30 cellular contexts compared by ENCODE assay signal in genomic region chr1:202015677-202015952, GRCh38. TPM values are rescaled to one million over a fixed set of nuclear protein-coding genes. Genes with fewer than 3 reads are reported as not detected.
DNase-seq lines count a peak whose midpoint lies in the region; ATAC-seq, FAIRE-seq and TF ChIP-seq lines count a peak whose summit lies in the region.
"Had no signal": no experiment of that assay in that cellular context is flagged by ENCODE, and none has a peak within 500 bp of the region (broad histone marks: within the 10 kb centered on the region; RNA-seq: fewer than 3 reads in every experiment).

No MANE protein-coding gene starts in this region.

- 48 to 56% methylated on average over 3 of the region's 3 CpGs for WGBS in pancreas, 2 donors

- no peaks in the 10 kb centered on the region for H3K9me3 Mint-ChIP-seq in stimulated activated naive CD8-positive, alpha-beta T cell treated with anti-CD3 and anti-CD28 coated beads, Interleukin-15, amount 100 ng/mL, for 72 hours
- H3K9me3 Mint-ChIP-seq: activated T-helper 17 cell treated with anti-CD3 and anti-CD28 coated beads, Interleukin-2, amount 50 U/mL, for 72 hours; brain; CD4-positive, alpha-beta T cell; immature natural killer cell; memory B cell; neural progenitor cell; T-helper 2 cell treated with Interferon-gamma antibody and Interleukin-4, amounts not matched to agents 5 μg/mL and 100 μg/mL, for 36 hours had no signal

- H3K4me1 ChIP-seq in colonic mucosa (no peaks in the 10 kb centered on the region), pancreas (peaks cover 30 to 40% (median 37%) of the 10 kb centered on the region in 3 donors)
- H3K4me1 ChIP-seq: gastrocnemius medialis had no signal

- intact Hi-C loops in colonic mucosa (cut with DNase I): no loop called here
- intact Hi-C loops in pancreas (cut with DNase I): no loop called here
- intact Hi-C loops in head of caudate nucleus (cut with DNase I): no loop called here
- intact Hi-C loops in cardiac septum (cut with DNase I): no loop called here

- H3K4me3 Mint-ChIP-seq in stimulated activated naive CD8-positive, alpha-beta T cell treated with anti-CD3 and anti-CD28 coated beads, Interleukin-15, amount 100 ng/mL, for 72 hours: no peak overlapping the region
- H3K4me3 Mint-ChIP-seq: activated CD8-positive, alpha-beta T cell treated with anti-CD3 and anti-CD28 coated beads, Interleukin-2, amount 10 ng/mL, durations not matched to agents 7 days and 5 days; activated T-helper 17 cell treated with anti-CD3 and anti-CD28 coated beads, Interleukin-2, amount 50 U/mL, for 72 hours; CD4-positive, alpha-beta T cell; immature natural killer cell; memory B cell; neural progenitor cell; T-helper 2 cell treated with Interferon-gamma antibody and Interleukin-4, amounts not matched to agents 5 μg/mL and 100 μg/mL, for 36 hours had no signal

- no peak for DNase-seq in stimulated activated naive CD8-positive, alpha-beta T cell treated with anti-CD3 and anti-CD28 coated beads, Interleukin-15, amount 100 ng/mL, for 72 hours
- no peak for DNase-seq in stimulated activated naive CD8-positive, alpha-beta T cell treated with anti-CD3 and anti-CD28 coated beads, Interleukin-15, Interleukin-2, amounts not matched to agents 100 U/mL and 50 U/mL, for 24 hours
- DNase-seq in colonic mucosa (peak; percentile 46), pancreas (no peak), HK-2 (ENCODE audit: unreplicated experiment) (no peak), head of caudate nucleus (no peak), cardiac septum (ENCODE audit: low spot score) (no peak), NOMO-1 (lab: John Stamatoyannopoulos, UW; ENCODE audit: unreplicated experiment in 2 of 2) (no peak)
- DNase-seq: activated CD4-positive, alpha-beta T cell treated with anti-CD3 and anti-CD28 coated beads for 4 hours; activated CD8-positive, alpha-beta T cell treated with anti-CD3 and anti-CD28 coated beads, Interleukin-2, amount 10 ng/mL, durations not matched to agents 7 days and 5 days; activated naive CD4-positive, alpha-beta T cell treated with anti-CD3 and anti-CD28 coated beads, Interleukin-2, amount 50 U/mL, for 16 hours; CD4-positive, alpha-beta T cell; dorsolateral prefrontal cortex; gastrocnemius medialis; hippocampal formation; immature natural killer cell; NCI-H1092 treated with DMSO at 0.1 percent for 48 hours; NCI-H187; NCI-H524; SIG-M5; stimulated activated CD4-positive, alpha-beta T cell treated with anti-CD3 and anti-CD28 coated beads, Interleukin-4, amount 100 ng/mL, for 4 hours had no signal

- TF ChIP-seq CTCF in colonic mucosa (IDR thresholded peaks at IDR 0.05) (no peak), pancreas (IDR thresholded peaks at IDR 0.05) (no peak)

- H3K36me3 ChIP-seq in colonic mucosa (peaks cover 9% of the 10 kb centered on the region), pancreas (peaks cover 5 to 48% (median 13%) of the 10 kb centered on the region in 3 donors)
- H3K36me3 ChIP-seq: gastrocnemius medialis, neural progenitor cell had no signal

- H3K9ac ChIP-seq in colonic mucosa (ENCODE audit: low read depth in 2 of 2, low read length in 2 of 2): peak overlapping the region; percentile 80 to 98
- H3K9ac ChIP-seq: neural progenitor cell had no signal

- H3K27ac Mint-ChIP-seq in stimulated activated naive CD8-positive, alpha-beta T cell treated with anti-CD3 and anti-CD28 coated beads, Interleukin-15, amount 100 ng/mL, for 72 hours: no peak overlapping the region
- H3K27ac Mint-ChIP-seq: activated CD8-positive, alpha-beta T cell treated with anti-CD3 and anti-CD28 coated beads, Interleukin-2, amount 10 ng/mL, durations not matched to agents 7 days and 5 days; CD4-positive, alpha-beta T cell; immature natural killer cell; memory B cell; neural progenitor cell; T-helper 2 cell treated with Interferon-gamma antibody and Interleukin-4, amounts not matched to agents 5 μg/mL and 100 μg/mL, for 36 hours had no signal

- peak; percentile 6 for ATAC-seq in stimulated activated naive CD8-positive, alpha-beta T cell treated with anti-CD3 and anti-CD28 coated beads, Interleukin-15, amount 100 ng/mL, for 72 hours
- ATAC-seq in stimulated activated naive CD8-positive, alpha-beta T cell treated with anti-CD3 and anti-CD28 coated beads, Interleukin-15, Interleukin-2, amounts not matched to agents 100 U/mL and 50 U/mL, for 24 hours: no peak
- ATAC-seq in pancreas: no peak
- ATAC-seq: activated CD8-positive, alpha-beta T cell treated with anti-CD3 and anti-CD28 coated beads, Interleukin-2, amount 10 ng/mL, durations not matched to agents 7 days and 5 days; activated T-helper 17 cell treated with anti-CD3 and anti-CD28 coated beads, Interleukin-2, amount 50 U/mL, for 72 hours; gastrocnemius medialis had no signal

- peak overlapping the region; percentile 93 for H3K27ac ChIP-seq in colonic mucosa
- H3K27ac ChIP-seq in pancreas: peak overlapping the region in 2 of 4 donors; percentile 91 to 97
- H3K27ac ChIP-seq: dorsolateral prefrontal cortex, gastrocnemius medialis, neural progenitor cell had no signal

- H3K27me3 ChIP-seq in colonic mucosa: no peaks in the 10 kb centered on the region
- no peaks in the 10 kb centered on the region for H3K27me3 ChIP-seq in pancreas
- H3K27me3 ChIP-seq: dorsolateral prefrontal cortex, gastrocnemius medialis had no signal

- peaks cover 26% of the 10 kb centered on the region for H3K27me3 Mint-ChIP-seq in stimulated activated naive CD8-positive, alpha-beta T cell treated with anti-CD3 and anti-CD28 coated beads, Interleukin-15, amount 100 ng/mL, for 72 hours

- no peaks in the 10 kb centered on the region for H3K4me1 Mint-ChIP-seq in stimulated activated naive CD8-positive, alpha-beta T cell treated with anti-CD3 and anti-CD28 coated beads, Interleukin-15, amount 100 ng/mL, for 72 hours
- H3K4me1 Mint-ChIP-seq: activated T-helper 17 cell treated with anti-CD3 and anti-CD28 coated beads, Interleukin-2, amount 50 U/mL, for 72 hours; memory B cell had no signal

- no peak for FAIRE-seq in pancreas (lab: Jason Lieb, UNC)
- FAIRE-seq: A204.1, GM18507 had no signal

- H3K4me3 ChIP-seq in colonic mucosa (peak overlapping the region; percentile 65), pancreas (peak overlapping the region in 3 of 4 donors; percentile 1 to 96 (median 83))
- H3K4me3 ChIP-seq: dorsolateral prefrontal cortex, gastrocnemius medialis, neural progenitor cell had no signal

- H3K9me3 ChIP-seq in colonic mucosa (no peaks in the 10 kb centered on the region), pancreas (no peaks in the 10 kb centered on the region)
- H3K9me3 ChIP-seq: gastrocnemius medialis had no signal

RNA-seq across cellular contexts. Expression of gene ELF3, which starts 5.2 kb away (rescaled TPM):
- 1,000 to 10,000 TPM in 1 of 2 donors, 100 to 1,000 TPM in 1; 749 to 1,162 TPM for total RNA-seq in colonic mucosa
- total RNA-seq in pancreas: 100 to 1,000 TPM in 5 of 6 donors, 10 to 100 TPM in 1; 99.3 to 278 (median 158) TPM
- 100 to 1,000 TPM; 284 to 447 TPM for polyA plus RNA-seq in pancreas
- 2.0 TPM for total RNA-seq in cardiac septum
- total RNA-seq: HT1080, myocyte had no signal

RNA-seq across cellular contexts. Expression of gene RNPEP, which starts 33.2 kb away (rescaled TPM):
- total RNA-seq in colonic mucosa (100 to 1,000 TPM; 142 to 147 TPM), pancreas (10 to 100 TPM; 19.8 to 37.6 (median 26.5) TPM), cardiac septum (17.4 TPM)
- 10 to 100 TPM; 29.0 to 43.5 TPM for polyA plus RNA-seq in pancreas

Comparison
In these comparisons a context has a peak if more than half of its experiments do, and no peak if none do; other contexts are left out.
1. RNA of gene ELF3, which starts 5.2 kb away (total RNA-seq): 749 to 1,162 TPM in colonic mucosa and 99.3 to 278 TPM in pancreas; 2.0 TPM in cardiac septum (single experiment); every median in the first group is over 10 times any median in the second.